In genomic region chr3:64463981-64464380, GRCh38 we compare ENCODE assay signal across 16 cellular contexts.
DNase-seq lines count a peak whose midpoint lies in the region; TF ChIP-seq lines count a peak whose summit lies in the region.
"Had no signal": no experiment of that assay in that cellular context is flagged by ENCODE, and none has a peak within 500 bp of the region (broad histone marks: within the 10 kb centered on the region; RNA-seq: fewer than 3 reads in every experiment).

No MANE protein-coding gene starts in this region.

- no peak overlapping the region for H2BK120ac ChIP-seq in mesendoderm (ENCODE audit: low read depth, low read length)

- no peak overlapping the region for H2BK5ac ChIP-seq in mesendoderm (ENCODE audit: low read length)

- H3K9me3 Mint-ChIP-seq in endodermal cell: no peaks in the 10 kb centered on the region
- H3K9me3 Mint-ChIP-seq in neural crest cell: no peaks in the 10 kb centered on the region
- H3K9me3 Mint-ChIP-seq: HFFc6 had no signal

- no peak overlapping the region for H4K8ac ChIP-seq in mesendoderm (ENCODE audit: low read depth, low read length)

- H3K27ac ChIP-seq in endodermal cell (ENCODE audit: low read depth, low read length): no peak overlapping the region
- no peak overlapping the region for H3K27ac ChIP-seq in hepatocyte
- no peak overlapping the region for H3K27ac ChIP-seq in mesendoderm (ENCODE audit: low read depth, low read length)
- H3K27ac ChIP-seq: A549 had no signal

- no peak overlapping the region for H3K27ac Mint-ChIP-seq in endodermal cell
- H3K27ac Mint-ChIP-seq in neural crest cell (ENCODE audit: unreplicated experiment): peak overlapping the region; percentile 38
- H3K27ac Mint-ChIP-seq: CD14-positive monocyte, HFFc6 had no signal

- no peak overlapping the region for H3K4me3 Mint-ChIP-seq in endodermal cell
- H3K4me3 Mint-ChIP-seq in neural crest cell: no peak overlapping the region
- H3K4me3 Mint-ChIP-seq: CD14-positive monocyte, HFFc6 had no signal

- peaks cover 2% of the 10 kb centered on the region for H3K27me3 Mint-ChIP-seq in endodermal cell (ENCODE audit: insufficient read depth)
- no peaks in the 10 kb centered on the region for H3K27me3 Mint-ChIP-seq in neural crest cell (ENCODE audit: low read depth)

- no peaks in the 10 kb centered on the region for H3K27me3 ChIP-seq in endodermal cell (ENCODE audit: control insufficient read depth, insufficient read depth, low read length, poor library complexity, severe bottlenecking)
- H3K27me3 ChIP-seq in hepatocyte: no peaks in the 10 kb centered on the region
- no peaks in the 10 kb centered on the region for H3K27me3 ChIP-seq in mesendoderm (ENCODE audit: insufficient read depth, low read length, poor library complexity)

- no peak overlapping the region for H2AFZ ChIP-seq in hepatocyte

- H3K79me1 ChIP-seq in mesendoderm (ENCODE audit: low read length): no peaks in the 10 kb centered on the region

- H3K4ac ChIP-seq in mesendoderm (ENCODE audit: low read depth, low read length): no peak overlapping the region

- no peak overlapping the region for H3K4me3 ChIP-seq in endodermal cell (ENCODE audit: low read length)
- no peak overlapping the region for H3K4me3 ChIP-seq in hepatocyte
- no peak overlapping the region for H3K4me3 ChIP-seq in mesendoderm (ENCODE audit: low read length)
- H3K4me3 ChIP-seq: A549 had no signal

- H3K36me3 Mint-ChIP-seq in endodermal cell (ENCODE audit: low read depth): no peaks in the 10 kb centered on the region
- no peaks in the 10 kb centered on the region for H3K36me3 Mint-ChIP-seq in neural crest cell (ENCODE audit: low read depth)
- H3K36me3 Mint-ChIP-seq: CD14-positive monocyte had no signal

- peak in 11 of 14 donors; percentile 6 to 66 (median 40) for DNase-seq in C1 segment of cervical spinal cord (lab: John Stamatoyannopoulos, UW)
- DNase-seq in NCI-H748 (lab: John Stamatoyannopoulos, UW; ENCODE audit: unreplicated experiment): peak; percentile 68
- DNase-seq in endodermal cell: peak; percentile 27
- no peak for DNase-seq in neural crest cell (ENCODE audit: low read depth, low spot score)
- DNase-seq in hepatocyte (ENCODE audit: low spot score): no peak
- no peak for DNase-seq in AML-193 (lab: John Stamatoyannopoulos, UW)
- DNase-seq in kidney glomerular epithelial cell (lab: John Stamatoyannopoulos, UW): no peak
- no peak for DNase-seq in mesendoderm
- DNase-seq: COR-L47, GF-D8, NCI-H1092 treated with DMSO at 0.1 percent for 48 hours, NCI-H187 treated with DMSO at 0.1 percent for 48 hours, SHP77 treated with DMSO at 0.1 percent for 48 hours had no signal

- no peak overlapping the region for H2AK5ac ChIP-seq in mesendoderm (ENCODE audit: low read length)

- no peaks in the 10 kb centered on the region for H3K9me3 ChIP-seq in endodermal cell (ENCODE audit: control insufficient read depth, low read length)
- H3K9me3 ChIP-seq in hepatocyte (ENCODE audit: low read depth): no peaks in the 10 kb centered on the region
- H3K9me3 ChIP-seq: A549 had no signal

- H4K5ac ChIP-seq in mesendoderm (ENCODE audit: low read length): no peak overlapping the region

- H2BK15ac ChIP-seq in mesendoderm (replicated peaks; ENCODE audit: low read depth): no peak overlapping the region

- H3K9ac ChIP-seq in endodermal cell (ENCODE audit: extremely low read depth, low read length, poor library complexity, severe bottlenecking): no peak overlapping the region
- no peak overlapping the region for H3K9ac ChIP-seq in mesendoderm (ENCODE audit: low read length)

- H4K20me1 ChIP-seq in hepatocyte (ENCODE audit: insufficient read depth, poor library complexity, severe bottlenecking): no peaks in the 10 kb centered on the region

- H3K56ac ChIP-seq in mesendoderm (ENCODE audit: low read length): no peak overlapping the region

- H3K9me2 ChIP-seq in hepatocyte (replicated peaks; ENCODE audit: insufficient read depth): no peaks in the 10 kb centered on the region

- H3K4me1 ChIP-seq in endodermal cell (ENCODE audit: control insufficient read depth, insufficient read depth, low read length) (peaks cover 4% of the 10 kb centered on the region), hepatocyte (ENCODE audit: insufficient read depth) (no peaks in the 10 kb centered on the region), mesendoderm (ENCODE audit: control insufficient read depth, low read depth, low read length) (no peaks in the 10 kb centered on the region)
- H3K4me1 ChIP-seq: A549 had no signal

- no peak for TF ChIP-seq CTCF in endodermal cell (conservative IDR thresholded peaks at IDR 0.05)
- no peak for TF ChIP-seq CTCF in neural crest cell (conservative IDR thresholded peaks at IDR 0.05)
- TF ChIP-seq CTCF in hepatocyte (IDR thresholded peaks at IDR 0.05; ENCODE audit: poor library complexity): no peak

- H3K4me2 ChIP-seq in hepatocyte: no peak overlapping the region
- H3K4me2 ChIP-seq in mesendoderm (ENCODE audit: low read length): no peak overlapping the region
- H3K4me2 ChIP-seq: A549 had no signal

- no peak overlapping the region for H3K23ac ChIP-seq in mesendoderm (ENCODE audit: low read length)

- H3K36me3 ChIP-seq in endodermal cell (ENCODE audit: control insufficient read depth, insufficient read depth, low read length): no peaks in the 10 kb centered on the region
- H3K36me3 ChIP-seq in hepatocyte (replicated peaks; ENCODE audit: insufficient read depth, low read depth): no peaks in the 10 kb centered on the region
- no peaks in the 10 kb centered on the region for H3K36me3 ChIP-seq in mesendoderm (ENCODE audit: control insufficient read depth, insufficient read depth, low read length)

- peaks cover 18% of the 10 kb centered on the region for H3K4me1 Mint-ChIP-seq in endodermal cell
- H3K4me1 Mint-ChIP-seq in neural crest cell: peaks cover 72% of the 10 kb centered on the region
- H3K4me1 Mint-ChIP-seq: CD14-positive monocyte had no signal

- H3K79me2 ChIP-seq in hepatocyte (no peaks in the 10 kb centered on the region), mesendoderm (ENCODE audit: control insufficient read depth, insufficient read depth, low read length) (no peaks in the 10 kb centered on the region)

- no peak overlapping the region for H3K18ac ChIP-seq in mesendoderm (ENCODE audit: low read length)

- WGBS in endodermal cell (ENCODE audit: insufficient coverage in 1 of 2, insufficient read length in 1 of 2), 2 experiments: 88 to 100% methylated on average over 1 to 4 of the region's 4 CpGs
- 85% methylated on average over 4 of the region's 4 CpGs for WGBS in hepatocyte (ENCODE audit: low lambda C conversion rate, missing lambda C conversion rate)
- WGBS in mesendoderm (ENCODE audit: extremely low coverage, insufficient coverage, low lambda C conversion rate): no CpG with 5 or more reads among the region's 4 CpGs

Comparison
In these comparisons a context has a peak if more than half of its experiments do, and no peak if none do; other contexts are left out.
1. DNase-seq: peak in C1 segment of cervical spinal cord (11 of 14), NCI-H748 (single experiment) and endodermal cell (single experiment); none in neural crest cell (single experiment), hepatocyte (single experiment), AML-193 (0 of 2), kidney glomerular epithelial cell (single experiment) and mesendoderm (single experiment).